Comparison of ENCODE assay signal across 19 cellular contexts in the genomic region with DNA sequence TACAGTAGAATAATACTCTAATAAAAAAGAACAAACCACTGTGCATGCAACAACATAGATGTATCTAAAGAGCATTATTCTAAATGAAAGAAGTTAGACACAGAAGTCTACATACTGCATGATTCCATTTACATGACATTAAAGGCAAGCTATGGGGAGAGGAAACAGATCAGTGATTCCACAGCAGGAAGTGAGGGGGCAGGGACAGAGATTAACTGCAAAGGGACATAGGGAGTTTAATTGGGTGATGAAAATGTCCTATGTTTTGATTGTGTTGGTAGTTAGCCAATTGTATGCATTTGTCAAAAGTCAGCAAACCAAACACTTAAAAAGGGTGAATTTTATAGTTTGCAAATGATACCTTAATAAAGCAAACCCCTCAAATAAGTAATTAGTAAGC. TPM values are rescaled to one million over a fixed set of nuclear protein-coding genes. Genes with fewer than 3 reads are reported as not detected.
DNase-seq lines count a peak whose midpoint lies in the region; ATAC-seq, FAIRE-seq and TF ChIP-seq lines count a peak whose summit lies in the region.
"Had no signal": no experiment of that assay in that cellular context is flagged by ENCODE, and none has a peak within 500 bp of the region (broad histone marks: within the 10 kb centered on the region; RNA-seq: fewer than 3 reads in every experiment).

No MANE protein-coding gene starts in this region.

- no peak overlapping the region for H3K4me3 Mint-ChIP-seq in memory B cell
- H3K4me3 Mint-ChIP-seq in activated CD8-positive, alpha-beta memory T cell treated with anti-CD3 and anti-CD28 coated beads, Interleukin-2, amount 10 ng/mL, durations not matched to agents 7 days and 5 days, result no peak overlapping the region
- no peak overlapping the region for H3K4me3 Mint-ChIP-seq in CD4-positive, alpha-beta memory T cell

- peaks cover 68% of the 10 kb centered on the region for H3K4me1 Mint-ChIP-seq in memory B cell
- H3K4me1 Mint-ChIP-seq in activated CD8-positive, alpha-beta memory T cell treated with anti-CD3 and anti-CD28 coated beads, Interleukin-2, amount 10 ng/mL, durations not matched to agents 7 days and 5 days, result peaks cover 20% of the 10 kb centered on the region
- H3K4me1 Mint-ChIP-seq in CD4-positive, alpha-beta memory T cell, result peaks cover 23 to 56% (median 40%) of the 10 kb centered on the region in 4 donors

- no peaks in the 10 kb centered on the region for H3K36me3 Mint-ChIP-seq in memory B cell
- peaks cover 10% of the 10 kb centered on the region for H3K36me3 Mint-ChIP-seq in activated CD8-positive, alpha-beta memory T cell treated with anti-CD3 and anti-CD28 coated beads, Interleukin-2, amount 10 ng/mL, durations not matched to agents 7 days and 5 days
- peaks cover 0 to 11% of the 10 kb centered on the region in 2 donors for H3K36me3 Mint-ChIP-seq in CD4-positive, alpha-beta memory T cell

- H3K4me3 ChIP-seq in BLaER1 treated with 17β-estradiol and CSF1 and Interleukin-3, amounts not matched to agents 10 nM and 100 nM, result no peak overlapping the region
- no peak overlapping the region for H3K4me3 ChIP-seq in OCI-LY7 (ENCODE audit: low read depth, low read length, poor library complexity, severe bottlenecking)
- no peak overlapping the region for H3K4me3 ChIP-seq in CD4-positive, alpha-beta memory T cell (ENCODE audit: low read length in 2 of 2)
- H3K4me3 ChIP-seq: HAP-1 had no signal

- no peak for DNase-seq in GM12892 (ENCODE audit: insufficient read length)
- DNase-seq in OCI-LY7 (ENCODE audit: low spot score), result peak; percentile 28
- no peak for DNase-seq in memory B cell (ENCODE audit: low spot score in 2 of 2)
- no peak for DNase-seq in NK-92 (lab: John Stamatoyannopoulos, UW; ENCODE audit: unreplicated experiment)
- no peak for DNase-seq in activated CD8-positive, alpha-beta memory T cell treated with anti-CD3 and anti-CD28 coated beads, Interleukin-2, amount 10 ng/mL, durations not matched to agents 7 days and 5 days
- no peak for DNase-seq in CD4-positive, alpha-beta memory T cell
- DNase-seq: BE2C, DMS153, KBM-7, NCI-H1436, NCI-H2029, NCI-H2171, NCI-H446, NCI-H748 treated with DMSO at 0.1 percent for 48 hours had no signal

- H3K9me2 ChIP-seq in OCI-LY7 (ENCODE audit: insufficient read depth, low read length), result no peaks in the 10 kb centered on the region

- H3K9me3 ChIP-seq in BLaER1 treated with 17β-estradiol and CSF1 and Interleukin-3, amounts not matched to agents 10 nM and 100 nM (replicated peaks in 1 of 11), result peaks cover 0 to 12% (median 5%) of the 10 kb centered on the region in 11 experiments; a peak in 11 of 22 replicates
- no peaks in the 10 kb centered on the region for H3K9me3 ChIP-seq in OCI-LY7 (ENCODE audit: low read length)
- no peaks in the 10 kb centered on the region for H3K9me3 ChIP-seq in CD4-positive, alpha-beta memory T cell (ENCODE audit: control insufficient read depth in 1 of 2, low read length in 2 of 2)
- H3K9me3 ChIP-seq: BE2C, HAP-1 had no signal

- H3K4me2 ChIP-seq in BLaER1 treated with 17β-estradiol and CSF1 and Interleukin-3, amounts not matched to agents 10 nM and 100 nM, result peak overlapping the region in 8 of 11 experiments; percentile 10 to 67 (median 36); a peak in 13 of 22 replicates
- peak overlapping the region; percentile 25; the same call in 1 of the 2 replicates for H3K4me2 ChIP-seq in OCI-LY7 (ENCODE audit: low read length)

- no peaks in the 10 kb centered on the region for H3K79me2 ChIP-seq in OCI-LY7 (ENCODE audit: insufficient read depth, low read depth, low read length)

- CTCF ChIA-PET in OCI-LY7 (lab: Charles Lee; ENCODE audit: unreplicated experiment), result no interaction called here
- CTCF ChIA-PET in activated CD8-positive, alpha-beta memory T cell treated with anti-CD3 and anti-CD28 coated beads, Interleukin-2, amount 10 ng/mL, durations not matched to agents 7 days and 5 days (lab: Charles Lee), result interaction anchor here (1.3 kb wide), 1 partner anchor 270 kb away, joined by 3 read pairs; no protein-coding TSS in a partner anchor
- CTCF ChIA-PET in CD4-positive, alpha-beta memory T cell (lab: Charles Lee; ENCODE audit: partially characterized antibody), result interaction anchor here (3.9 kb wide), 1 partner anchor 9 kb away, joined by 29 read pairs; no protein-coding TSS in a partner anchor

- no peak for ATAC-seq in memory B cell (ENCODE audit: low read depth)
- ATAC-seq in activated CD8-positive, alpha-beta memory T cell treated with anti-CD3 and anti-CD28 coated beads, Interleukin-2, amount 10 ng/mL, durations not matched to agents 7 days and 5 days, result no peak
- ATAC-seq: Panc1 had no signal

- no peak overlapping the region for H3K27ac ChIP-seq in BLaER1 treated with 17β-estradiol and CSF1 and Interleukin-3, amounts not matched to agents 10 nM and 100 nM
- H3K27ac ChIP-seq in OCI-LY7 (ENCODE audit: low read depth, low read length, poor library complexity, severe bottlenecking), result no peak overlapping the region
- H3K27ac ChIP-seq in CD4-positive, alpha-beta memory T cell (ENCODE audit: low read depth, low read length), result no peak overlapping the region
- H3K27ac ChIP-seq: HL-60 had no signal

- H3K36me3 ChIP-seq in BLaER1 treated with 17β-estradiol and CSF1 and Interleukin-3, amounts not matched to agents 10 nM and 100 nM, result no peaks in the 10 kb centered on the region
- H3K36me3 ChIP-seq in OCI-LY7 (ENCODE audit: insufficient read depth, low read length), result no peaks in the 10 kb centered on the region; the same call in 1 of the 2 replicates
- H3K36me3 ChIP-seq in CD4-positive, alpha-beta memory T cell (ENCODE audit: insufficient read depth, low read length), result no peaks in the 10 kb centered on the region
- H3K36me3 ChIP-seq: BE2C, HAP-1 had no signal

- no peaks in the 10 kb centered on the region for H3K27me3 Mint-ChIP-seq in memory B cell
- no peaks in the 10 kb centered on the region for H3K27me3 Mint-ChIP-seq in activated CD8-positive, alpha-beta memory T cell treated with anti-CD3 and anti-CD28 coated beads, Interleukin-2, amount 10 ng/mL, durations not matched to agents 7 days and 5 days
- no peaks in the 10 kb centered on the region for H3K27me3 Mint-ChIP-seq in CD4-positive, alpha-beta memory T cell

- BruUV-seq in OCI-LY7 (replicated peaks; lab: Mats Ljungman, UMichigan), result no TSS peak

- no peak overlapping the region for H3K9ac ChIP-seq in BLaER1 treated with 17β-estradiol and CSF1 and Interleukin-3, amounts not matched to agents 10 nM and 100 nM

- H3K4me1 ChIP-seq in BLaER1 treated with 17β-estradiol and CSF1 and Interleukin-3, amounts not matched to agents 10 nM and 100 nM, result peaks cover 24 to 52% (median 43%) of the 10 kb centered on the region in 10 experiments
- H3K4me1 ChIP-seq in OCI-LY7 (ENCODE audit: insufficient read depth, low read length, poor library complexity, severe bottlenecking), result peaks cover 76% of the 10 kb centered on the region
- H3K4me1 ChIP-seq in CD4-positive, alpha-beta memory T cell (ENCODE audit: insufficient read depth, low read length), result peaks cover 40% of the 10 kb centered on the region
- H3K4me1 ChIP-seq: HAP-1 had no signal

- peak overlapping the region; percentile 44; the same call in 1 of the 2 replicates for H2AFZ ChIP-seq in OCI-LY7 (ENCODE audit: low read length)

- H3K9me3 Mint-ChIP-seq in memory B cell, result peaks cover 1% of the 10 kb centered on the region
- no peaks in the 10 kb centered on the region for H3K9me3 Mint-ChIP-seq in activated CD8-positive, alpha-beta memory T cell treated with anti-CD3 and anti-CD28 coated beads, Interleukin-2, amount 10 ng/mL, durations not matched to agents 7 days and 5 days (ENCODE audit: low read depth)
- no peaks in the 10 kb centered on the region for H3K9me3 Mint-ChIP-seq in CD4-positive, alpha-beta memory T cell

- peak overlapping the region; percentile 76 for H3K27ac Mint-ChIP-seq in memory B cell
- no peak overlapping the region for H3K27ac Mint-ChIP-seq in activated CD8-positive, alpha-beta memory T cell treated with anti-CD3 and anti-CD28 coated beads, Interleukin-2, amount 10 ng/mL, durations not matched to agents 7 days and 5 days
- H3K27ac Mint-ChIP-seq in CD4-positive, alpha-beta memory T cell, result peak overlapping the region in 2 of 7 donors; percentile 10 to 21

- FAIRE-seq in GM12892 (lab: Jason Lieb, UNC), result peak; percentile 36
- FAIRE-seq: HTR-8/SVneo had no signal

- H3K27me3 ChIP-seq in BLaER1 treated with 17β-estradiol and CSF1 and Interleukin-3, amounts not matched to agents 10 nM and 100 nM, result no peaks in the 10 kb centered on the region
- no peaks in the 10 kb centered on the region for H3K27me3 ChIP-seq in CD4-positive, alpha-beta memory T cell (ENCODE audit: insufficient read depth, low read length)
- H3K27me3 ChIP-seq: BE2C had no signal

- POLR2A ChIA-PET in OCI-LY7 (lab: Charles Lee), result no interaction called here
- POLR2A ChIA-PET in CD4-positive, alpha-beta memory T cell (lab: Charles Lee; ENCODE audit: partially characterized antibody), result no interaction called here

- H4K20me1 ChIP-seq in BLaER1 treated with 17β-estradiol and CSF1 and Interleukin-3, amounts not matched to agents 10 nM and 100 nM, result no peaks in the 10 kb centered on the region
- no peaks in the 10 kb centered on the region for H4K20me1 ChIP-seq in OCI-LY7 (ENCODE audit: insufficient read depth, low read length)

- intact Hi-C loops in OCI-LY7 (cut with micrococcal nuclease; ENCODE audit: unreplicated experiment), result loop anchor here (5.0 to 10.0 kb wide), 2 partner anchors 376 to 593 kb away; partner anchors contain the start of gene TRA2B
- intact Hi-C loops in CD4-positive, alpha-beta memory T cell (cut with micrococcal nuclease), result no loop called here

- no peak for TF ChIP-seq CTCF in OCI-LY7 (conservative IDR thresholded peaks at IDR 0.05; ENCODE audit: low read length)

- no peak for TF ChIP-seq POLR2A in GM12892 (IDR thresholded peaks at IDR 0.05; ENCODE audit: low read depth, low read length)

RNA-seq across cellular contexts. Expression of gene CRYGS, which starts 13.8 kb away (rescaled TPM):
- 2.9 TPM for polyA plus RNA-seq in GM12892 (2012; ENCODE audit: missing spikeins)
- 6.5 and 7.0 TPM in 2 replicates for total RNA-seq in OCI-LY7 (2014; rRNA removed; shearing (Covaris generic))
- total RNA-seq in OCI-LY7 (2022), result 3.5 and 6.5 TPM in 2 replicates
- 1 to 10 TPM; 3.8 to 4.7 TPM for total RNA-seq in activated CD8-positive, alpha-beta memory T cell treated with anti-CD3 and anti-CD28 coated beads, Interleukin-2, amount 10 ng/mL, durations not matched to agents 7 days and 5 days
- 10 to 100 TPM; 12.1 to 12.6 TPM for total RNA-seq in CD4-positive, alpha-beta memory T cell
- polyA plus RNA-seq in CD4-positive, alpha-beta memory T cell, result 1 to 10 TPM in 1 of 2 donors, not detected in 1; 1.2 TPM

RNA-seq across cellular contexts. Expression of gene TBCCD1, which starts 36.7 kb away (rescaled TPM):
- 10.8 TPM for polyA plus RNA-seq in GM12892 (2012; ENCODE audit: missing spikeins)
- total RNA-seq in OCI-LY7 (2014; rRNA removed; shearing (Covaris generic)), result 24.2 and 27.0 TPM in 2 replicates
- total RNA-seq in OCI-LY7 (2022), result 21.3 and 21.9 TPM in 2 replicates
- total RNA-seq in activated CD8-positive, alpha-beta memory T cell treated with anti-CD3 and anti-CD28 coated beads, Interleukin-2, amount 10 ng/mL, durations not matched to agents 7 days and 5 days, result 10 to 100 TPM; 16.6 to 17.5 TPM
- 10 to 100 TPM; 20.4 to 21.0 TPM for total RNA-seq in CD4-positive, alpha-beta memory T cell
- 10 to 100 TPM; 20.1 to 28.6 TPM for polyA plus RNA-seq in CD4-positive, alpha-beta memory T cell

RNA-seq across cellular contexts. Expression of gene DNAJB11, which starts 40.1 kb away (rescaled TPM):
- polyA plus RNA-seq in GM12892 (2012; ENCODE audit: missing spikeins), result 37.1 TPM
- total RNA-seq in OCI-LY7 (2014; rRNA removed; shearing (Covaris generic)), result 73.0 and 78.7 TPM in 2 replicates
- total RNA-seq in OCI-LY7 (2022), result 53.2 and 61.1 TPM in 2 replicates
- total RNA-seq in activated CD8-positive, alpha-beta memory T cell treated with anti-CD3 and anti-CD28 coated beads, Interleukin-2, amount 10 ng/mL, durations not matched to agents 7 days and 5 days, result 10 to 100 TPM; 48.6 to 61.3 TPM
- total RNA-seq in CD4-positive, alpha-beta memory T cell, result 10 to 100 TPM; 34.0 to 38.6 TPM
- 10 to 100 TPM; 37.6 to 40.0 TPM for polyA plus RNA-seq in CD4-positive, alpha-beta memory T cell
